Comparison of ENCODE assay signal across 8 cellular contexts in genomic region chr12:95336387-95337067, GRCh38.
DNase-seq lines count a peak whose midpoint lies in the region; ATAC-seq, FAIRE-seq and TF ChIP-seq lines count a peak whose summit lies in the region.

No MANE protein-coding gene starts in this region.

- ATAC-seq in GM21390 (IDR thresholded peaks at IDR 0.05; ENCODE audit: unreplicated experiment) (no peak), GM18505 (IDR thresholded peaks at IDR 0.05; ENCODE audit: unreplicated experiment) (no peak)

- DNase-seq in GM10266 (ENCODE audit: extremely low spot score) = no peak
- DNase-seq in NCI-H446 treated with DMSO at 0.1 percent for 48 hours (lab: John Stamatoyannopoulos, UW) = peak; percentile 78
- peak; percentile 61 for DNase-seq in mammary epithelial cell
- peak; percentile 77 for DNase-seq in iPS-NIHi11 (ENCODE audit: low spot score)
- peak; percentile 79 for DNase-seq in small intestine
- no peak for DNase-seq in activated T-helper 2 cell treated with anti-CD3 and anti-CD28 coated beads, Interferon-gamma antibody, Interleukin-2, Interleukin-4, amounts not matched to agents 10 μg/mL and 5 μg/mL and 100 μg/mL, durations not matched to agents 14 hours and 24 hours and 36 hours (ENCODE audit: low spot score)

- H3K79me2 ChIP-seq in mammary epithelial cell (ENCODE audit: insufficient read depth, low read length) = no peaks in the 10 kb centered on the region

- H3K4me1 ChIP-seq in mammary epithelial cell (ENCODE audit: insufficient read depth, low read length) (peaks cover 6% of the 10 kb centered on the region), small intestine (ENCODE audit: control insufficient read depth in 2 of 2, insufficient read depth in 1 of 2, low read depth in 1 of 2, low read length in 1 of 2) (no peaks in the 10 kb centered on the region)

- no peaks in the 10 kb centered on the region for H3K36me3 Mint-ChIP-seq in activated T-helper 2 cell treated with anti-CD3 and anti-CD28 coated beads, Interferon-gamma antibody, Interleukin-2, Interleukin-4, amounts not matched to agents 10 μg/mL and 5 μg/mL and 100 μg/mL, durations not matched to agents 14 hours and 24 hours and 36 hours (ENCODE audit: low read depth)

- intact Hi-C loops in mammary epithelial cell (cut with micrococcal nuclease) = loop anchor here (1.0 to 5.0 kb wide), 8 partner anchors 136 to 1204 kb away; partner anchors contain the start of gene METAP2
- intact Hi-C loops in activated T-helper 2 cell treated with anti-CD3 and anti-CD28 coated beads, Interferon-gamma antibody, Interleukin-2, Interleukin-4, amounts not matched to agents 10 μg/mL and 5 μg/mL and 100 μg/mL, durations not matched to agents 14 hours and 24 hours and 36 hours (cut with micrococcal nuclease) = no loop called here

- FAIRE-seq in small intestine (lab: Jason Lieb, UNC) = no peak

- no peak overlapping the region for H3K4me3 Mint-ChIP-seq in activated T-helper 2 cell treated with anti-CD3 and anti-CD28 coated beads, Interferon-gamma antibody, Interleukin-2, Interleukin-4, amounts not matched to agents 10 μg/mL and 5 μg/mL and 100 μg/mL, durations not matched to agents 14 hours and 24 hours and 36 hours (ENCODE audit: low read depth)

- H3K27ac Mint-ChIP-seq in activated T-helper 2 cell treated with anti-CD3 and anti-CD28 coated beads, Interferon-gamma antibody, Interleukin-2, Interleukin-4, amounts not matched to agents 10 μg/mL and 5 μg/mL and 100 μg/mL, durations not matched to agents 14 hours and 24 hours and 36 hours = no peak overlapping the region

- dilution Hi-C loops in mammary epithelial cell (cut with HindIII; ENCODE audit: low sequenced_read_pairs) = no loop called here

- H3K4me1 Mint-ChIP-seq in activated T-helper 2 cell treated with anti-CD3 and anti-CD28 coated beads, Interferon-gamma antibody, Interleukin-2, Interleukin-4, amounts not matched to agents 10 μg/mL and 5 μg/mL and 100 μg/mL, durations not matched to agents 14 hours and 24 hours and 36 hours (ENCODE audit: low read depth) = peaks cover 2% of the 10 kb centered on the region

- peak overlapping the region; percentile 74 for H2AFZ ChIP-seq in mammary epithelial cell (ENCODE audit: low read depth, low read length)

- H3K9me3 Mint-ChIP-seq in activated T-helper 2 cell treated with anti-CD3 and anti-CD28 coated beads, Interferon-gamma antibody, Interleukin-2, Interleukin-4, amounts not matched to agents 10 μg/mL and 5 μg/mL and 100 μg/mL, durations not matched to agents 14 hours and 24 hours and 36 hours = no peaks in the 10 kb centered on the region

- in situ Hi-C loops in mammary epithelial cell (cut with MboI; ENCODE audit: low sequenced_read_pairs in 2 of 2) = loop anchor here in 1 of 2 donors (25.0 kb wide), 1 partner anchor 799 kb away; no protein-coding TSS in a partner anchor

- H3K27ac ChIP-seq in mammary epithelial cell (ENCODE audit: insufficient read depth, low read depth, low read length) (no peak overlapping the region), small intestine (ENCODE audit: low read depth in 1 of 2, low read length in 1 of 2) (peak overlapping the region in 1 of 2 donors; percentile 27)

- TF ChIP-seq CTCF in GM10266 (IDR thresholded peaks at IDR 0.05; ENCODE audit: control insufficient read depth, insufficient read depth, low read depth, missing control alignments) (peak; percentile 36), mammary epithelial cell (conservative IDR thresholded peaks at IDR 0.05 in 1 of 2, IDR thresholded peaks at IDR 0.05 in 1 of 2; ENCODE audit: extremely low read depth in 1 of 2, insufficient read depth in 1 of 2, low read depth in 1 of 2, low read length in 2 of 2) (peak; percentile 88 to 90)

- H3K9me3 ChIP-seq in mammary epithelial cell (replicated peaks; ENCODE audit: insufficient read depth, low read length) (no peaks in the 10 kb centered on the region), small intestine (ENCODE audit: control insufficient read depth, low read depth) (no peaks in the 10 kb centered on the region)

- no peak overlapping the region for H3K4me3 ChIP-seq in mammary epithelial cell (replicated peaks in 1 of 3; ENCODE audit: insufficient read depth in 1 of 3, low read depth in 2 of 3, low read length in 3 of 3)
- H3K4me3 ChIP-seq in small intestine (ENCODE audit: low read depth in 1 of 2, low read length in 2 of 2) = no peak overlapping the region

- H3K27me3 ChIP-seq in mammary epithelial cell (ENCODE audit: insufficient read depth, low read length) (no peaks in the 10 kb centered on the region), small intestine (ENCODE audit: control insufficient read depth in 2 of 2, insufficient read depth in 2 of 2, low read length in 2 of 2) (no peaks in the 10 kb centered on the region)

- peak overlapping the region; percentile 22 for H3K4me2 ChIP-seq in mammary epithelial cell (ENCODE audit: insufficient read depth, low read depth, low read length)

- CTCF ChIA-PET in mammary epithelial cell (lab: Charles Lee; ENCODE audit: low non-redundant PET) = interaction anchor here (0.6 to 1.0 kb wide), 2 partner anchors 198 to 235 kb away, joined by 3 to 23 read pairs; no protein-coding TSS in a partner anchor

- H3K27me3 Mint-ChIP-seq in activated T-helper 2 cell treated with anti-CD3 and anti-CD28 coated beads, Interferon-gamma antibody, Interleukin-2, Interleukin-4, amounts not matched to agents 10 μg/mL and 5 μg/mL and 100 μg/mL, durations not matched to agents 14 hours and 24 hours and 36 hours (ENCODE audit: low read depth) = no peaks in the 10 kb centered on the region

- 11% methylated on average over 10 of the region's 10 CpGs for WGBS in mammary epithelial cell (ENCODE audit: low coverage, missing lambda C conversion rate)
- WGBS in small intestine, 3 donors = 18 to 35% (median 29%) methylated on average over 10 of the region's 10 CpGs

- TF ChIP-seq POLR2A in GM18505 (IDR thresholded peaks at IDR 0.05; ENCODE audit: borderline replicate concordance, extremely low read depth, insufficient read depth, insufficient read length) = no peak

- BruUV-seq in mammary epithelial cell (replicated peaks; lab: Mats Ljungman, UMichigan) = no TSS peak

- H3K36me3 ChIP-seq in mammary epithelial cell (ENCODE audit: insufficient read depth, low read length) (no peaks in the 10 kb centered on the region), small intestine (ENCODE audit: control insufficient read depth in 2 of 2, insufficient read depth in 2 of 2, low read length in 2 of 2) (no peaks in the 10 kb centered on the region)

- no peaks in the 10 kb centered on the region for H4K20me1 ChIP-seq in mammary epithelial cell (ENCODE audit: insufficient read depth, low read length)

- H3K9ac ChIP-seq in mammary epithelial cell (ENCODE audit: insufficient read depth, low read length) = no peak overlapping the region

Comparison
In these comparisons a context has a peak if more than half of its experiments do, and no peak if none do; other contexts are left out.
1. DNase-seq: peak in NCI-H446 treated with DMSO at 0.1 percent for 48 hours (single experiment), mammary epithelial cell (single experiment), iPS-NIHi11 (single experiment) and small intestine (single experiment); none in GM10266 (single experiment) and activated T-helper 2 cell treated with anti-CD3 and anti-CD28 coated beads, Interferon-gamma antibody, Interleukin-2, Interleukin-4, amounts not matched to agents 10 μg/mL and 5 μg/mL and 100 μg/mL, durations not matched to agents 14 hours and 24 hours and 36 hours (single experiment).